In genomic region chr10:63723741-63724140, GRCh38 we compare ENCODE assay signal across 16 cellular contexts.
DNase-seq lines count a peak whose midpoint lies in the region; ATAC-seq and TF ChIP-seq lines count a peak whose summit lies in the region.
"Had no signal": no experiment of that assay in that cellular context is flagged by ENCODE, and none has a peak within 500 bp of the region (broad histone marks: within the 10 kb centered on the region; RNA-seq: fewer than 3 reads in every experiment).

No MANE protein-coding gene starts in this region.

- intact Hi-C loops in left ventricle myocardium inferior (cut with micrococcal nuclease) (no loop called here), Right ventricle myocardium superior (cut with DNase I) (no loop called here), left ventricle myocardium superior (cut with micrococcal nuclease) (loop anchor here (10.0 kb wide), 1 partner anchor 559 kb away; no protein-coding TSS in a partner anchor)

- no peaks in the 10 kb centered on the region for H3K27me3 ChIP-seq in left ventricle myocardium inferior (ENCODE audit: low read depth)
- H3K27me3 ChIP-seq: BLaER1 had no signal

- H3K9me3 Mint-ChIP-seq in effector memory CD8-positive, alpha-beta T cell, result no peaks in the 10 kb centered on the region
- H3K9me3 Mint-ChIP-seq: CD4-positive, CD25-positive, alpha-beta regulatory T cell had no signal

- no peak overlapping the region for H3K27ac Mint-ChIP-seq in effector memory CD8-positive, alpha-beta T cell

- no peaks in the 10 kb centered on the region for H3K36me3 Mint-ChIP-seq in effector memory CD8-positive, alpha-beta T cell (ENCODE audit: insufficient read depth)
- H3K36me3 Mint-ChIP-seq: CD4-positive, CD25-positive, alpha-beta regulatory T cell had no signal

- H3K4me3 Mint-ChIP-seq in effector memory CD8-positive, alpha-beta T cell, result no peak overlapping the region
- H3K4me3 Mint-ChIP-seq: CD4-positive, CD25-positive, alpha-beta regulatory T cell had no signal

- no peak overlapping the region for H3K4me3 ChIP-seq in left ventricle myocardium inferior
- H3K4me3 ChIP-seq: BLaER1, HAP-1 had no signal

- H3K27ac ChIP-seq in left ventricle myocardium inferior (replicated peaks), result peak overlapping the region; percentile 57
- H3K27ac ChIP-seq: BLaER1, HL-60 had no signal

- peaks cover 50 to 66% of the 10 kb centered on the region in 2 donors for H3K27me3 Mint-ChIP-seq in effector memory CD8-positive, alpha-beta T cell

- ATAC-seq in Right ventricle myocardium superior (ENCODE audit: poor library complexity), result no peak
- ATAC-seq in effector memory CD8-positive, alpha-beta T cell (replicated peaks), result no peak
- no peak for ATAC-seq in left ventricle myocardium superior

- no peaks in the 10 kb centered on the region for H3K36me3 ChIP-seq in left ventricle myocardium inferior
- H3K36me3 ChIP-seq: BLaER1, HAP-1 had no signal

- TF ChIP-seq CTCF in left ventricle myocardium inferior (IDR thresholded peaks at IDR 0.05; ENCODE audit: borderline replicate concordance), result no peak

- peaks cover 27% of the 10 kb centered on the region for H3K4me1 ChIP-seq in left ventricle myocardium inferior
- H3K4me1 ChIP-seq: BLaER1, HAP-1 had no signal

- peaks cover 4 to 5% of the 10 kb centered on the region in 2 donors for H3K4me1 Mint-ChIP-seq in effector memory CD8-positive, alpha-beta T cell (ENCODE audit: low read depth in 2 of 2)

- H3K9me3 ChIP-seq in left ventricle myocardium inferior (replicated peaks), result no peaks in the 10 kb centered on the region
- H3K9me3 ChIP-seq: BLaER1, HAP-1 had no signal

- DNase-seq in left ventricle myocardium inferior (no peak), Right ventricle myocardium superior (no peak), myocyte (ENCODE audit: low read depth) (peak; percentile 52), retina (peak; percentile 36), CD1c-positive myeloid dendritic cell (ENCODE audit: extremely low spot score) (no peak), left ventricle myocardium superior (no peak)
- no peak for DNase-seq in effector memory CD8-positive, alpha-beta T cell
- DNase-seq: 8988T; AML-193; CD4-positive, CD25-positive, alpha-beta regulatory T cell; DMS53; GF-D8; GOT3 had no signal

Comparison
In these comparisons a context has a peak if more than half of its experiments do, and no peak if none do; other contexts are left out.
1. DNase-seq: peak in myocyte (single experiment) and retina (single experiment); none in left ventricle myocardium inferior (single experiment), Right ventricle myocardium superior (single experiment), CD1c-positive myeloid dendritic cell (single experiment), effector memory CD8-positive, alpha-beta T cell (0 of 3) and left ventricle myocardium superior (single experiment).